Comparison of ENCODE assay signal across 8 cellular contexts in the genomic region with DNA sequence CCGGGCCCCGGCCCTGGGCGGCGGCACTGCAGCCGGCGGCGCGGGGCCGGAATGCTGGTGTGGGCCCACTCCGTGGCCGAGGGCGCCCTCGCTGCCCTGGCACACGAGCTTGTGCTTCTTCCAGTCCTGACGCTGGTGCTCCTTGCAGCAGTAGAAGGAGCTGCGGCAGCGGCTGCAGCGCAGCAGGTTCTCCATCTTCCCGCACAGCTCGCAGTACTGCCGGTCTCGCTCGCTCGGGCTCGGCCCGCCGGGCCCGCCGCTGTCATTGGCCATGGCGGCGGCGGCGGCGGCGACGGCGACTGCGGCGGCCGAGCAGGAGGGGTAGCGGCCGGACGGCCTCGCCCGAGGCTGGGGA. TPM values are rescaled to one million over a fixed set of nuclear protein-coding genes. Genes with fewer than 3 reads are reported as not detected.
DNase-seq lines count a peak whose midpoint lies in the region; ATAC-seq and TF ChIP-seq lines count a peak whose summit lies in the region.

No MANE protein-coding gene starts in this region.

- no peak for DNase-seq in AG09309 (ENCODE audit: low read depth)
- peak; percentile 64 for DNase-seq in RPMI8226
- peak; percentile 78 for DNase-seq in MCF 10A (ENCODE audit: unreplicated experiment)
- DNase-seq in islet precursor cell: peak; percentile 70
- DNase-seq in stimulated activated CD4-positive, alpha-beta T cell treated with anti-CD3 and anti-CD28 coated beads, Interleukin-4, amount 100 ng/mL, for 24 hours: peak; percentile 36

- H3K27ac Mint-ChIP-seq in MCF 10A (ENCODE audit: low read depth, unreplicated experiment): no peak overlapping the region

- ATAC-seq in GM18511 (IDR thresholded peaks at IDR 0.05; ENCODE audit: unreplicated experiment): peak; percentile 33
- ATAC-seq in HG02981 (IDR thresholded peaks at IDR 0.05; ENCODE audit: unreplicated experiment): peak; percentile 8
- ATAC-seq in HG03135 (IDR thresholded peaks at IDR 0.05; ENCODE audit: unreplicated experiment): no peak

- no peaks in the 10 kb centered on the region for H3K27me3 Mint-ChIP-seq in MCF 10A (ENCODE audit: insufficient read depth, unreplicated experiment)

- peak overlapping the region; percentile 82 for H3K4me3 Mint-ChIP-seq in MCF 10A (ENCODE audit: unreplicated experiment)

- H3K36me3 Mint-ChIP-seq in MCF 10A (ENCODE audit: insufficient read depth, unreplicated experiment): no peaks in the 10 kb centered on the region

- POLR2A ChIA-PET in MCF 10A (lab: Yijun Ruan, JAX): interaction anchor here (0.6 to 9.9 kb wide), 21 partner anchors 9 to 182 kb away, joined by 3 to 247 read pairs (median 8); a partner anchor contains a TSS

- no peak for TF ChIP-seq CTCF in AG09309 (IDR thresholded peaks at IDR 0.05; ENCODE audit: control insufficient read depth, insufficient read depth, low read depth, low read length, missing control alignments)
- TF ChIP-seq CTCF in MCF 10A (IDR thresholded peaks at IDR 0.05; ENCODE audit: unreplicated experiment): no peak

- H3K9me3 Mint-ChIP-seq in MCF 10A (ENCODE audit: unreplicated experiment): no peaks in the 10 kb centered on the region

- intact Hi-C loops in MCF 10A (cut with micrococcal nuclease): loop anchor here (2.0 kb wide), 2 partner anchors 27 to 39 kb away; no protein-coding TSS in a partner anchor

- H3K4me3 ChIP-seq in AG09309 (ENCODE audit: control insufficient read depth, low read depth, low read length): peak overlapping the region; percentile 81

- peaks cover 39% of the 10 kb centered on the region for H3K4me1 Mint-ChIP-seq in MCF 10A (ENCODE audit: insufficient read depth, unreplicated experiment)

- CTCF ChIA-PET in MCF 10A (lab: Yijun Ruan, JAX): interaction anchor here (0.6 to 3.6 kb wide), 10 partner anchors 9 to 191 kb away, joined by 3 to 27 read pairs (median 6); no protein-coding TSS in a partner anchor

- no TSS peak for BruUV-seq in MCF 10A (replicated peaks; lab: Mats Ljungman, UMichigan)

RNA-seq across cellular contexts. Expression of a gene that starts 0.5 kb away (rescaled TPM):
- total RNA-seq in MCF 10A (2022): 67.3 and 68.8 TPM in 2 replicates
